ENCODE assay signal across 14 cellular contexts in genomic region chr16:77657016-77657415, GRCh38.
DNase-seq lines count a peak whose midpoint lies in the region; TF ChIP-seq lines count a peak whose summit lies in the region.
"Had no signal": no experiment of that assay in that cellular context is flagged by ENCODE, and none has a peak within 500 bp of the region (broad histone marks: within the 10 kb centered on the region; RNA-seq: fewer than 3 reads in every experiment).

No MANE protein-coding gene starts in this region.

- H3K4me2 ChIP-seq in mesendoderm (ENCODE audit: low read length), result no peak overlapping the region
- H3K4me2 ChIP-seq: SK-N-SH had no signal

- no CpG with 5 or more reads among the region's 6 CpGs for WGBS in mesendoderm (ENCODE audit: extremely low coverage, insufficient coverage, low lambda C conversion rate)

- H3K4me1 ChIP-seq in mesendoderm (ENCODE audit: control insufficient read depth, low read depth, low read length) (no peaks in the 10 kb centered on the region), SJCRH30 (no peaks in the 10 kb centered on the region), breast epithelium (no peaks in the 10 kb centered on the region)
- H3K4me1 ChIP-seq: adrenal gland, spleen had no signal

- H3K4me3 ChIP-seq in astrocyte of the spinal cord (ENCODE audit: low read depth, low read length) (no peak overlapping the region), mesendoderm (ENCODE audit: low read length) (no peak overlapping the region), SJCRH30 (no peak overlapping the region), breast epithelium (no peak overlapping the region)
- H3K4me3 ChIP-seq: adrenal gland, spleen had no signal

- H3K56ac ChIP-seq in mesendoderm (ENCODE audit: low read length), result no peak overlapping the region

- TF ChIP-seq CTCF in astrocyte of the spinal cord (IDR thresholded peaks at IDR 0.05; ENCODE audit: low read depth, low read length) (no peak), breast epithelium (IDR thresholded peaks at IDR 0.05) (no peak)

- H2BK15ac ChIP-seq in mesendoderm (replicated peaks; ENCODE audit: low read depth), result no peak overlapping the region

- H3K27ac ChIP-seq in mesendoderm (ENCODE audit: low read depth, low read length), result no peak overlapping the region
- H3K27ac ChIP-seq in SJCRH30, result no peak overlapping the region
- no peak overlapping the region for H3K27ac ChIP-seq in breast epithelium
- H3K27ac ChIP-seq: adrenal gland, spleen had no signal

- no peak overlapping the region for H3K23ac ChIP-seq in mesendoderm (ENCODE audit: low read length)

- no peak overlapping the region for H2BK120ac ChIP-seq in mesendoderm (ENCODE audit: low read depth, low read length)

- no peaks in the 10 kb centered on the region for H3K79me2 ChIP-seq in mesendoderm (ENCODE audit: control insufficient read depth, insufficient read depth, low read length)

- no peak overlapping the region for H2AK5ac ChIP-seq in mesendoderm (ENCODE audit: low read length)

- in situ Hi-C loops in KBM-7 (cut with MboI; ENCODE audit: low pct_unique_long_range_greater_than_20kb, low sequenced_read_pairs), result no loop called here
- in situ Hi-C loops in astrocyte of the spinal cord (cut with HindIII; ENCODE audit: low sequenced_read_pairs), result no loop called here

- intact Hi-C loops in breast epithelium (cut with DNase I; ENCODE audit: low total_unique reads), result loop anchor here (2.0 kb wide), 1 partner anchor 62 kb away; no protein-coding TSS in a partner anchor

- DNase-seq in NOMO-1 treated with DMSO at 0.1 percent for 48 hours (lab: John Stamatoyannopoulos, UW; ENCODE audit: unreplicated experiment) (peak; percentile 42), NOMO-1 treated with dmso at 0.1 percent for 144 hours (lab: John Stamatoyannopoulos, UW; ENCODE audit: unreplicated experiment) (no peak), KBM-7 (peak; percentile 39), astrocyte of the spinal cord (ENCODE audit: low read depth, low spot score) (peak; percentile 5), mesendoderm (peak; percentile 92), SJCRH30 (no peak), breast epithelium (ENCODE audit: low spot score in 2 of 2) (no peak)
- DNase-seq in stimulated activated CD4-positive, alpha-beta T cell treated with anti-CD3 and anti-CD28 coated beads, Interleukin-2, amount 100 ng/mL, for 24 hours, result no peak
- DNase-seq: adrenal gland, DND-41, kidney glomerular epithelial cell, NCI-H2227 treated with DMSO at 0.1 percent for 48 hours, SK-N-SH, spleen had no signal

- H3K79me1 ChIP-seq in mesendoderm (ENCODE audit: low read length), result no peaks in the 10 kb centered on the region

- H3K27me3 ChIP-seq in mesendoderm (ENCODE audit: insufficient read depth, low read length, poor library complexity) (no peaks in the 10 kb centered on the region), SJCRH30 (no peaks in the 10 kb centered on the region), breast epithelium (no peaks in the 10 kb centered on the region)
- H3K27me3 ChIP-seq: adrenal gland had no signal

- no peak overlapping the region for H4K8ac ChIP-seq in mesendoderm (ENCODE audit: low read depth, low read length)

- no peak overlapping the region for H3K18ac ChIP-seq in mesendoderm (ENCODE audit: low read length)

- no peak overlapping the region for H2BK5ac ChIP-seq in mesendoderm (ENCODE audit: low read length)

- H3K9me3 ChIP-seq in SJCRH30 (replicated peaks), result no peaks in the 10 kb centered on the region
- H3K9me3 ChIP-seq in breast epithelium, result no peaks in the 10 kb centered on the region
- H3K9me3 ChIP-seq: adrenal gland, SK-N-SH had no signal

- no peak overlapping the region for H3K4ac ChIP-seq in mesendoderm (ENCODE audit: low read depth, low read length)

- H3K9ac ChIP-seq in mesendoderm (ENCODE audit: low read length), result no peak overlapping the region
- H3K9ac ChIP-seq: SK-N-SH had no signal

- H3K36me3 ChIP-seq in mesendoderm (ENCODE audit: control insufficient read depth, insufficient read depth, low read length) (no peaks in the 10 kb centered on the region), SJCRH30 (no peaks in the 10 kb centered on the region), breast epithelium (no peaks in the 10 kb centered on the region)
- H3K36me3 ChIP-seq: adrenal gland, spleen had no signal

- H4K5ac ChIP-seq in mesendoderm (ENCODE audit: low read length), result no peak overlapping the region

- no peak for TF ChIP-seq POLR2A in breast epithelium (IDR thresholded peaks at IDR 0.05)

Comparison
In these comparisons a context has a peak if more than half of its experiments do, and no peak if none do; other contexts are left out.
1. DNase-seq: peak in NOMO-1 treated with DMSO at 0.1 percent for 48 hours (single experiment), KBM-7 (single experiment), astrocyte of the spinal cord (single experiment) and mesendoderm (single experiment); none in NOMO-1 treated with dmso at 0.1 percent for 144 hours (single experiment), SJCRH30 (0 of 2), stimulated activated CD4-positive, alpha-beta T cell treated with anti-CD3 and anti-CD28 coated beads, Interleukin-2, amount 100 ng/mL, for 24 hours (0 of 2) and breast epithelium (0 of 2).